8 cellular contexts compared by ENCODE assay signal in genomic region chr6:133817460-133818047, GRCh38.
A peak's percentile ranks its signal among the peaks of the same experiment; 100 is the strongest.
DNase-seq lines count a peak whose midpoint lies in the region; ATAC-seq lines count a peak whose summit lies in the region.

No MANE protein-coding gene starts in this region.

- H3K4me1 Mint-ChIP-seq in activated CD4-positive, alpha-beta memory T cell treated with anti-CD3 and anti-CD28 coated beads for 36 hours (ENCODE audit: low read depth) = peaks cover 2% of the 10 kb centered on the region
- H3K4me1 Mint-ChIP-seq in stimulated activated memory B cell treated with anti-CD40 and anti-IgM and Interleukin-4, amounts not matched to agents 10 μg/mL and 1 μg/mL and 100 μg/mL, for 72 hours = no peaks in the 10 kb centered on the region

- POLR2A ChIA-PET in activated CD4-positive, alpha-beta memory T cell treated with anti-CD3 and anti-CD28 coated beads for 36 hours (lab: Charles Lee) = no interaction called here

- no peak overlapping the region for H3K4me3 Mint-ChIP-seq in activated CD4-positive, alpha-beta memory T cell treated with anti-CD3 and anti-CD28 coated beads for 36 hours
- no peak overlapping the region for H3K4me3 Mint-ChIP-seq in stimulated activated memory B cell treated with anti-CD40 and anti-IgM and Interleukin-4, amounts not matched to agents 10 μg/mL and 1 μg/mL and 100 μg/mL, for 72 hours

- no peak overlapping the region for H3K27ac Mint-ChIP-seq in activated CD4-positive, alpha-beta memory T cell treated with anti-CD3 and anti-CD28 coated beads for 36 hours
- no peak overlapping the region for H3K27ac Mint-ChIP-seq in stimulated activated memory B cell treated with anti-CD40 and anti-IgM and Interleukin-4, amounts not matched to agents 10 μg/mL and 1 μg/mL and 100 μg/mL, for 72 hours

- H3K9me3 Mint-ChIP-seq in activated CD4-positive, alpha-beta memory T cell treated with anti-CD3 and anti-CD28 coated beads for 36 hours = no peaks in the 10 kb centered on the region
- no peaks in the 10 kb centered on the region for H3K9me3 Mint-ChIP-seq in stimulated activated memory B cell treated with anti-CD40 and anti-IgM and Interleukin-4, amounts not matched to agents 10 μg/mL and 1 μg/mL and 100 μg/mL, for 72 hours

- H3K27me3 Mint-ChIP-seq in activated CD4-positive, alpha-beta memory T cell treated with anti-CD3 and anti-CD28 coated beads for 36 hours = no peaks in the 10 kb centered on the region
- peaks cover 10% of the 10 kb centered on the region for H3K27me3 Mint-ChIP-seq in stimulated activated memory B cell treated with anti-CD40 and anti-IgM and Interleukin-4, amounts not matched to agents 10 μg/mL and 1 μg/mL and 100 μg/mL, for 72 hours

- intact Hi-C loops in activated CD4-positive, alpha-beta memory T cell treated with anti-CD3 and anti-CD28 coated beads for 36 hours (cut with micrococcal nuclease) = no loop called here

- ATAC-seq in HG03175 (IDR thresholded peaks at IDR 0.05; ENCODE audit: unreplicated experiment) (peak; percentile 68), GM18498 (IDR thresholded peaks at IDR 0.05; ENCODE audit: unreplicated experiment) (no peak)
- ATAC-seq in stimulated activated naive CD8-positive, alpha-beta T cell treated with anti-CD3 and anti-CD28 coated beads, Interleukin-15, Interleukin-2, amounts not matched to agents 100 U/mL and 50 U/mL, for 24 hours = no peak
- ATAC-seq in stimulated activated memory B cell treated with anti-CD40 and anti-IgM and Interleukin-4, amounts not matched to agents 10 μg/mL and 1 μg/mL and 100 μg/mL, for 72 hours = no peak

- CTCF ChIA-PET in activated CD4-positive, alpha-beta memory T cell treated with anti-CD3 and anti-CD28 coated beads for 36 hours (lab: Charles Lee) = interaction anchor here (0.6 to 1.9 kb wide), 9 partner anchors 12 to 282 kb away, joined by 3 to 6 read pairs (median 4); no protein-coding TSS in a partner anchor

- DNase-seq in DMS 273 (lab: John Stamatoyannopoulos, UW; ENCODE audit: unreplicated experiment) = peak; percentile 31
- DNase-seq in DMS 273 treated with DMSO at 0.1 percent for 48 hours (lab: John Stamatoyannopoulos, UW) = no peak
- DNase-seq in activated CD4-positive, alpha-beta memory T cell treated with anti-CD3 and anti-CD28 coated beads for 36 hours = peak; percentile 50
- peak; percentile 33 for DNase-seq in germinal center (ENCODE audit: low spot score)
- DNase-seq in stimulated activated naive CD8-positive, alpha-beta T cell treated with anti-CD3 and anti-CD28 coated beads, Interleukin-15, Interleukin-2, amounts not matched to agents 100 U/mL and 50 U/mL, for 24 hours = peak; percentile 62

- no peaks in the 10 kb centered on the region for H3K36me3 Mint-ChIP-seq in activated CD4-positive, alpha-beta memory T cell treated with anti-CD3 and anti-CD28 coated beads for 36 hours
- no peaks in the 10 kb centered on the region for H3K36me3 Mint-ChIP-seq in stimulated activated memory B cell treated with anti-CD40 and anti-IgM and Interleukin-4, amounts not matched to agents 10 μg/mL and 1 μg/mL and 100 μg/mL, for 72 hours
